ENCODE assay signal across 8 cellular contexts in the genomic region with DNA sequence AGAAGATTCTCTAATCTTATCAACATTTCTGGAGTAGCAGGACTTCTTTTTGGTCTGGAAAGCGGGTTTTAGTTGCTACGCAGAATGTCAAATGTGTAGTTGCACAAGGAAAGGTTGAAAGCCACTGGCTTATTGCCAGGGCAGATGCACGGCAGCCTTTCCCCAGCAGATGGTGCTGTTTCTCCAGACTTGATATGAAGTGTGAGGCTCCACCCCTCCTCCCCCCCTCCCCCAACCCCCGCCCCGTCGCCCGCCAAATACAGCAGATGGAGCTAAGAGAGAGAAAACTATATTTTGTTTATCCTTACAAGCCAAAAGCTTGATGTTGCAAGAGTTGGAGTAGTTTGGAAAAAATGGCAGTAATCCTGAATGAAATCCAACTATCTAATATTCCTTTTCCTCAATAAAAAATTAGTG. TPM values are rescaled to one million over a fixed set of nuclear protein-coding genes. Genes with fewer than 3 reads are reported as not detected.
A peak's percentile ranks its signal among the peaks of the same experiment; 100 is the strongest.
DNase-seq lines count a peak whose midpoint lies in the region; ATAC-seq and TF ChIP-seq lines count a peak whose summit lies in the region.

No MANE protein-coding gene starts in this region.

- DNase-seq in GM19240 (ENCODE audit: insufficient read length, low spot score) (peak; percentile 50), NCI-H510A (lab: John Stamatoyannopoulos, UW) (peak; percentile 42), dorsolateral prefrontal cortex (peak; percentile 71 to 97 (median 86)), lung microvascular endothelial cell (ENCODE audit: low read depth in 2 of 2) (peak; percentile 82 to 91)
- peak; percentile 85 for DNase-seq in activated CD4-positive, alpha-beta T cell treated with anti-CD3 and anti-CD28 coated beads, Interleukin-2, amount 50 U/mL, for 1 hour
- peak; percentile 80 for DNase-seq in stimulated activated CD8-positive, alpha-beta memory T cell treated with anti-CD3 and anti-CD28 coated beads, Interleukin-15, amount 100 ng/mL, for 1 hour (ENCODE audit: low read depth)

- peak; percentile 81 for TF ChIP-seq CTCF in C4-2B (conservative IDR thresholded peaks at IDR 0.05)
- peak; percentile 73 to 99 (median 95) for TF ChIP-seq CTCF in dorsolateral prefrontal cortex (IDR thresholded peaks at IDR 0.05 in 54 of 56, conservative IDR thresholded peaks at IDR 0.05 in 2 of 56; ENCODE audit: low read depth in 1 of 56, partially characterized antibody in 56 of 56)

- H3K27ac ChIP-seq in C4-2B (no peak overlapping the region), dorsolateral prefrontal cortex (peak overlapping the region in 36 of 59 donors; percentile 0 to 73 (median 42))

- H3K27me3 ChIP-seq in dorsolateral prefrontal cortex, result no peaks in the 10 kb centered on the region

- intact Hi-C loops in dorsolateral prefrontal cortex (cut with DNase I), result loop anchor here (2.0 to 10.0 kb wide), 8 partner anchors 275 to 798 kb away; partner anchors contain the start of genes SCD5 (in 2 of the 2), SEC31A (in 2 of the 2) and COPS4 (in 1 of the 2)

- H3K4me3 ChIP-seq in dorsolateral prefrontal cortex, result peak overlapping the region in 4 of 59 donors; percentile 6 to 21 (median 8)

- ATAC-seq in HG03439 (IDR thresholded peaks at IDR 0.05; ENCODE audit: unreplicated experiment), result peak; percentile 66

RNA-seq across cellular contexts. Expression of gene ENOPH1, which starts 32.0 kb away (rescaled TPM):
- total RNA-seq in dorsolateral prefrontal cortex, result 10 to 100 TPM; 35.3 to 86.8 (median 62.2) TPM
- total RNA-seq in lung microvascular endothelial cell, result 31.2 and 45.4 TPM in 2 replicates

RNA-seq across cellular contexts. Expression of gene HNRNPDL, which starts 32.2 kb away (rescaled TPM):
- total RNA-seq in dorsolateral prefrontal cortex, result 100 to 1,000 TPM; 161 to 456 (median 285) TPM
- 93.1 and 97.2 TPM in 2 replicates for total RNA-seq in lung microvascular endothelial cell
